17 cellular contexts compared by ENCODE assay signal in genomic region chr19:46885411-46885810, GRCh38. TPM values are rescaled to one million over a fixed set of nuclear protein-coding genes. Genes with fewer than 3 reads are reported as not detected.
DNase-seq lines count a peak whose midpoint lies in the region; ATAC-seq, FAIRE-seq and TF ChIP-seq lines count a peak whose summit lies in the region.
"Had no signal": no experiment of that assay in that cellular context is flagged by ENCODE, and none has a peak within 500 bp of the region (broad histone marks: within the 10 kb centered on the region; RNA-seq: fewer than 3 reads in every experiment).

No MANE protein-coding gene starts in this region.

- H3K36me3 Mint-ChIP-seq in chondrocyte (ENCODE audit: low read depth) (no peaks in the 10 kb centered on the region), osteocyte (ENCODE audit: unreplicated experiment) (peaks cover 6% of the 10 kb centered on the region)

- H4K20me1 ChIP-seq in SK-N-SH (ENCODE audit: insufficient read depth), result peaks cover 48% of the 10 kb centered on the region

- H3K9me2 ChIP-seq in SK-N-SH, result no peaks in the 10 kb centered on the region

- H3K4me1 Mint-ChIP-seq in chondrocyte (ENCODE audit: low read depth) (peaks cover 52% of the 10 kb centered on the region), osteocyte (ENCODE audit: unreplicated experiment) (peaks cover 55% of the 10 kb centered on the region)

- H3K4me3 ChIP-seq in SK-N-SH (ENCODE audit: low read depth in 2 of 2, low read length in 1 of 2) (no peak overlapping the region), psoas muscle (no peak overlapping the region)
- H3K4me3 ChIP-seq: BLaER1, GM23338 had no signal

- H3K27me3 ChIP-seq in SK-N-SH (ENCODE audit: insufficient read depth) (no peaks in the 10 kb centered on the region), psoas muscle (ENCODE audit: insufficient read depth in 3 of 3, low read length in 2 of 3) (no peaks in the 10 kb centered on the region)
- H3K27me3 ChIP-seq: BLaER1 had no signal

- no peak for TF ChIP-seq RAD21 in SK-N-SH (IDR thresholded peaks at IDR 0.05; ENCODE audit: low read length)

- H3K27me3 Mint-ChIP-seq in chondrocyte (ENCODE audit: low read depth) (no peaks in the 10 kb centered on the region), osteocyte (ENCODE audit: unreplicated experiment) (no peaks in the 10 kb centered on the region)

- peaks cover 3% of the 10 kb centered on the region for H3K9me3 Mint-ChIP-seq in chondrocyte (ENCODE audit: low read depth)
- no peaks in the 10 kb centered on the region for H3K9me3 Mint-ChIP-seq in osteocyte (ENCODE audit: unreplicated experiment)
- H3K9me3 Mint-ChIP-seq: CD8-positive, alpha-beta memory T cell; GM23338 had no signal

- TF ChIP-seq CTCF in SK-N-SH (IDR thresholded peaks at IDR 0.05), result no peak
- TF ChIP-seq CTCF in chondrocyte (IDR thresholded peaks at IDR 0.05), result no peak
- no peak for TF ChIP-seq CTCF in osteocyte (IDR thresholded peaks at IDR 0.05)
- TF ChIP-seq CTCF in psoas muscle (IDR thresholded peaks at IDR 0.05), result no peak

- intact Hi-C loops in psoas muscle (cut with DNase I), result no loop called here

- H3K4me2 ChIP-seq in SK-N-SH, result 0 out of 2 replicates have a peak overlapping the region, but pooled peaks have one; percentile 32
- H3K4me2 ChIP-seq: BLaER1, GM23338 had no signal

- no peak overlapping the region for H2AFZ ChIP-seq in SK-N-SH (ENCODE audit: low read depth)
- H2AFZ ChIP-seq: GM23338 had no signal

- no peaks in the 10 kb centered on the region for H3K36me3 ChIP-seq in SK-N-SH (replicated peaks in 1 of 2; ENCODE audit: control insufficient read depth in 1 of 2, insufficient read depth in 2 of 2, low read length in 1 of 2)
- no peaks in the 10 kb centered on the region for H3K36me3 ChIP-seq in psoas muscle (ENCODE audit: insufficient read depth in 1 of 2, low read depth in 1 of 2)

- no peak overlapping the region for H3K9ac ChIP-seq in SK-N-SH
- H3K9ac ChIP-seq: BLaER1 had no signal

- CTCF ChIA-PET in SK-N-SH (lab: Yijun Ruan, JAX), result interaction anchor here (0.7 to 1.4 kb wide), 3 partner anchors 11 to 127 kb away, joined by 3 to 4 read pairs (median 3); no protein-coding TSS in a partner anchor

- POLR2A ChIA-PET in SK-N-SH (lab: Yijun Ruan, JAX), result no interaction called here

- peaks cover 37% of the 10 kb centered on the region for H3F3A ChIP-seq in SK-N-SH (replicated peaks; ENCODE audit: insufficient read depth)

- no peak for DNase-seq in SK-N-SH
- DNase-seq in RCC 7860 (ENCODE audit: low spot score), result no peak
- DNase-seq in chondrocyte (ENCODE audit: low spot score), result no peak
- DNase-seq in osteocyte (ENCODE audit: extremely low spot score, unreplicated experiment), result no peak
- DNase-seq in NCI-H446 treated with DMSO at 0.1 percent for 48 hours (lab: John Stamatoyannopoulos, UW), result no peak
- DNase-seq in psoas muscle, result no peak
- no peak for DNase-seq in GM19238 (ENCODE audit: insufficient read length, low spot score)
- DNase-seq: AML-193; Caco-2; CD8-positive, alpha-beta memory T cell; DND-41; GF-D8; H7 had no signal

- ATAC-seq in SK-N-SH treated with all-trans-retinoic acid at 6 μM for 48 hours (no peak), psoas muscle (no peak)
- ATAC-seq: GM23338 had no signal

- WGBS in SK-N-SH (ENCODE audit: low lambda C conversion rate), result 88% methylated on average over 2 of the region's 2 CpGs
- 53 to 72% (median 63%) methylated on average over 2 of the region's 2 CpGs for WGBS in psoas muscle, 3 donors

- TF ChIP-seq EP300 in SK-N-SH (IDR thresholded peaks at IDR 0.05; ENCODE audit: borderline replicate concordance in 1 of 2, low read depth in 1 of 2, low read length in 1 of 2), result no peak

- H3K4me3 Mint-ChIP-seq in chondrocyte (ENCODE audit: unreplicated experiment) (no peak overlapping the region), osteocyte (ENCODE audit: unreplicated experiment) (no peak overlapping the region)
- H3K4me3 Mint-ChIP-seq: CD8-positive, alpha-beta memory T cell; GM23338 had no signal

- H3K27ac Mint-ChIP-seq in chondrocyte (ENCODE audit: unreplicated experiment) (peak overlapping the region; percentile 79), osteocyte (ENCODE audit: unreplicated experiment) (peak overlapping the region; percentile 39)
- H3K27ac Mint-ChIP-seq: GM23338 had no signal

- peaks cover 94% of the 10 kb centered on the region for H3K79me2 ChIP-seq in SK-N-SH (ENCODE audit: insufficient read depth)

- peaks cover 4 to 6% of the 10 kb centered on the region in 2 experiments; a peak in 2 of 4 replicates for H3K4me1 ChIP-seq in SK-N-SH (ENCODE audit: control insufficient read depth in 1 of 2, insufficient read depth in 2 of 2, low read depth in 1 of 2, low read length in 1 of 2)
- H3K4me1 ChIP-seq in psoas muscle, result peaks cover 17% of the 10 kb centered on the region

- no peaks in the 10 kb centered on the region for H3K9me3 ChIP-seq in SK-N-SH
- H3K9me3 ChIP-seq in psoas muscle, result no peaks in the 10 kb centered on the region
- H3K9me3 ChIP-seq: Caco-2 had no signal

- H3K27ac ChIP-seq in SK-N-SH (ENCODE audit: low read depth in 2 of 2, low read length in 1 of 2) (peak overlapping the region in 1 of 2 experiments; percentile 63; a peak in 2 of 4 replicates), psoas muscle (no peak overlapping the region)
- H3K27ac ChIP-seq: 22Rv1, BLaER1 had no signal

- FAIRE-seq in RCC 7860 (lab: Jason Lieb, UNC), result peak; percentile 38

TF ChIP-seq in SK-N-SH, 30 proteins besides CTCF, POLR2A, EP300 and RAD21 (continues in another document):
- TF ChIP-seq GABPA (IDR thresholded peaks at IDR 0.05; ENCODE audit: low read depth) (no peak), SIN3A (IDR thresholded peaks at IDR 0.05; ENCODE audit: borderline replicate concordance, low read depth, low read length) (no peak), RXRA (IDR thresholded peaks at IDR 0.05; ENCODE audit: borderline replicate concordance, low read depth) (no peak), SMC3 (IDR thresholded peaks at IDR 0.05; ENCODE audit: low read depth, low read length) (no peak), YY1 (IDR thresholded peaks at IDR 0.05; ENCODE audit: low read depth) (no peak), PBX3 (IDR thresholded peaks at IDR 0.05) (no peak), TAF1 (IDR thresholded peaks at IDR 0.05; ENCODE audit: borderline replicate concordance, low read depth, low read length) (no peak), NRF1 (IDR thresholded peaks at IDR 0.05; ENCODE audit: low read depth, low read length) (no peak), JUND (IDR thresholded peaks at IDR 0.05) (no peak)

TF ChIP-seq in SK-N-SH treated with all-trans-retinoic acid at 6 μM for 48 hours, 23 proteins besides CTCF, POLR2A, EP300 and RAD21:
- no peak for TF ChIP-seq TCF4 (CRISPR knock-in tag; IDR thresholded peaks at IDR 0.05; ENCODE audit: borderline replicate concordance)

RNA-seq across cellular contexts. Expression of gene ARHGAP35, which starts 24.6 kb away (rescaled TPM):
- polyA plus RNA-seq in SK-N-SH (2012; rRNA removed) (19.7 and 25.1 TPM in 2 replicates), psoas muscle (10 to 100 TPM in 2 of 3 donors, 1 to 10 TPM in 1; 10.0 to 50.6 (median 15.5) TPM)
- polyA plus RNA-seq in SK-N-SH (2012; cell fraction: cytosol; rRNA removed), result 16.2 and 21.9 TPM in 2 replicates
- polyA plus RNA-seq in SK-N-SH (2012; cell fraction: nucleus; rRNA removed), result 21.0 and 26.2 TPM in 2 replicates
- total RNA-seq in chondrocyte (60.1 to 70.9 TPM (median 70.2 TPM) in 3 replicates), osteocyte (107 and 113 TPM in 2 replicates), psoas muscle (10 to 100 TPM; 26.0 to 44.9 (median 32.2) TPM)

RNA-seq across cellular contexts. Expression of gene AP2S1, which starts 34.8 kb away (rescaled TPM):
- polyA plus RNA-seq in SK-N-SH (2012; rRNA removed) (380 and 565 TPM in 2 replicates), psoas muscle (100 to 1,000 TPM in 1 of 3 donors, 10 to 100 TPM in 2; 63.0 to 121 (median 97.2) TPM)
- 343 and 389 TPM in 2 replicates for polyA plus RNA-seq in SK-N-SH (2012; cell fraction: cytosol; rRNA removed)
- polyA plus RNA-seq in SK-N-SH (2012; cell fraction: nucleus; rRNA removed), result 163 and 226 TPM in 2 replicates
- total RNA-seq in chondrocyte (168 to 189 TPM (median 173 TPM) in 3 replicates), osteocyte (226 and 229 TPM in 2 replicates), psoas muscle (10 to 100 TPM; 72.5 to 87.4 (median 85.9) TPM)
